22 cellular contexts compared by ENCODE assay signal in genomic region chr12:91493308-91493707, GRCh38.
DNase-seq lines count a peak whose midpoint lies in the region; ATAC-seq, FAIRE-seq and TF ChIP-seq lines count a peak whose summit lies in the region.
"Had no signal": no experiment of that assay in that cellular context is flagged by ENCODE, and none has a peak within 500 bp of the region (broad histone marks: within the 10 kb centered on the region; RNA-seq: fewer than 3 reads in every experiment).

No MANE protein-coding gene starts in this region.

- TF ChIP-seq POLR2A in endothelial cell of umbilical vein (IDR thresholded peaks at IDR 0.05; ENCODE audit: low read depth, low read length) = no peak

- POLR2A ChIA-PET in PC-3 (lab: Charles Lee; ENCODE audit: unreplicated experiment) (no interaction called here), endothelial cell of umbilical vein (lab: Charles Lee) (no interaction called here)

- no peaks in the 10 kb centered on the region for H3K27me3 Mint-ChIP-seq in activated naive CD4-positive, alpha-beta T cell treated with anti-CD3 and anti-CD28 coated beads, Interleukin-2, amount 50 U/mL, for 24 hours
- no peaks in the 10 kb centered on the region for H3K27me3 Mint-ChIP-seq in activated naive CD4-positive, alpha-beta T cell treated with anti-CD3 and anti-CD28 coated beads for 36 hours (ENCODE audit: low read depth)

- H3K9me3 ChIP-seq in PC-3 (ENCODE audit: low read length) (no peaks in the 10 kb centered on the region), endothelial cell of umbilical vein (replicated peaks; ENCODE audit: control insufficient read depth, insufficient read depth, low read length) (no peaks in the 10 kb centered on the region), mucosa of descending colon (no peaks in the 10 kb centered on the region)
- H3K9me3 ChIP-seq: MG63 had no signal

- no peak overlapping the region for H3K27ac ChIP-seq in PC-3 (ENCODE audit: low read length)
- no peak overlapping the region for H3K27ac ChIP-seq in endothelial cell of umbilical vein (ENCODE audit: insufficient read depth, low read depth, low read length)

- H3K9me1 ChIP-seq in endothelial cell of umbilical vein (replicated peaks; ENCODE audit: control insufficient read depth, extremely low read depth, insufficient read depth, low read length) = no peaks in the 10 kb centered on the region

- no peaks in the 10 kb centered on the region for H3K9me3 Mint-ChIP-seq in activated naive CD4-positive, alpha-beta T cell treated with anti-CD3 and anti-CD28 coated beads, Interleukin-2, amount 50 U/mL, for 24 hours
- H3K9me3 Mint-ChIP-seq in activated naive CD4-positive, alpha-beta T cell treated with anti-CD3 and anti-CD28 coated beads for 36 hours = no peaks in the 10 kb centered on the region
- H3K9me3 Mint-ChIP-seq: CD8-positive, alpha-beta T cell had no signal

- no peaks in the 10 kb centered on the region for H4K20me1 ChIP-seq in PC-3 (ENCODE audit: low read length)
- no peaks in the 10 kb centered on the region for H4K20me1 ChIP-seq in endothelial cell of umbilical vein (replicated peaks; ENCODE audit: control insufficient read depth, extremely low read depth, insufficient read depth, low read length)

- intact Hi-C loops in activated naive CD4-positive, alpha-beta T cell treated with anti-CD3 and anti-CD28 coated beads for 36 hours (cut with micrococcal nuclease) = no loop called here
- intact Hi-C loops in PC-3 (cut with micrococcal nuclease) = loop anchor here (10.0 kb wide), 1 partner anchor 281 kb away; no protein-coding TSS in a partner anchor
- intact Hi-C loops in endothelial cell of umbilical vein (cut with micrococcal nuclease) = no loop called here
- intact Hi-C loops in mucosa of descending colon (cut with DNase I, micrococcal nuclease) = no loop called here

- H3K4me3 Mint-ChIP-seq in activated naive CD4-positive, alpha-beta T cell treated with anti-CD3 and anti-CD28 coated beads, Interleukin-2, amount 50 U/mL, for 24 hours = no peak overlapping the region
- no peak overlapping the region for H3K4me3 Mint-ChIP-seq in activated naive CD4-positive, alpha-beta T cell treated with anti-CD3 and anti-CD28 coated beads for 36 hours
- H3K4me3 Mint-ChIP-seq: CD8-positive, alpha-beta T cell; H9 had no signal

- peaks cover 6% of the 10 kb centered on the region for H3K4me1 Mint-ChIP-seq in activated naive CD4-positive, alpha-beta T cell treated with anti-CD3 and anti-CD28 coated beads, Interleukin-2, amount 50 U/mL, for 24 hours
- H3K4me1 Mint-ChIP-seq in activated naive CD4-positive, alpha-beta T cell treated with anti-CD3 and anti-CD28 coated beads for 36 hours (ENCODE audit: low read depth) = peaks cover 5% of the 10 kb centered on the region
- H3K4me1 Mint-ChIP-seq: H9 had no signal

- H3K36me3 ChIP-seq in PC-3 (ENCODE audit: low read depth, low read length) = no peaks in the 10 kb centered on the region
- H3K36me3 ChIP-seq in endothelial cell of umbilical vein (ENCODE audit: control insufficient read depth in 2 of 2, extremely low read depth in 1 of 2, insufficient read depth in 2 of 2, low read length in 2 of 2) = no peaks in the 10 kb centered on the region
- H3K36me3 ChIP-seq in mucosa of descending colon (ENCODE audit: low read depth) = no peaks in the 10 kb centered on the region
- H3K36me3 ChIP-seq: MG63 had no signal

- CTCF ChIA-PET in activated naive CD4-positive, alpha-beta T cell treated with anti-CD3 and anti-CD28 coated beads for 36 hours (lab: Charles Lee) = no interaction called here
- CTCF ChIA-PET in PC-3 (lab: Charles Lee) = no interaction called here
- CTCF ChIA-PET in endothelial cell of umbilical vein (lab: Charles Lee) = no interaction called here

- H3K9ac ChIP-seq in PC-3 (ENCODE audit: low read length) (no peak overlapping the region), endothelial cell of umbilical vein (replicated peaks; ENCODE audit: extremely low read depth, insufficient read depth, low read length) (no peak overlapping the region)

- dilution Hi-C loops in endothelial cell of umbilical vein (cut with MboI; ENCODE audit: extremely low pct_ligation_motif_present, low sequenced_read_pairs) = no loop called here

- DNase-seq in activated naive CD4-positive, alpha-beta T cell treated with anti-CD3 and anti-CD28 coated beads for 36 hours = no peak
- DNase-seq in PC-3 (peak; percentile 37), endothelial cell of umbilical vein (ENCODE audit: low read depth, low spot score) (peak; percentile 60), mucosa of descending colon (no peak), iPS-NIHi7 (ENCODE audit: extremely low spot score) (no peak), EL (no peak), left lobe of liver (ENCODE audit: low spot score) (no peak)
- DNase-seq: CD8-positive, alpha-beta T cell; DMS79 treated with DMSO at 0.1 percent for 48 hours; GDM1; H9; KBM-7; MG63; NCI-H1092 treated with DMSO at 0.1 percent for 48 hours; NCI-H1694; NCI-H2107; NCI-H2227 treated with DMSO at 0.1 percent for 48 hours; NCI-H524 had no signal

- BruUV-seq in PC-3 (replicated peaks; lab: Mats Ljungman, UMichigan) (no TSS peak), endothelial cell of umbilical vein (replicated peaks; lab: Mats Ljungman, UMichigan) (no TSS peak)

- H2AFZ ChIP-seq in PC-3 (ENCODE audit: low read length) (no peak overlapping the region), endothelial cell of umbilical vein (ENCODE audit: low read depth, low read length) (no peak overlapping the region)

- H3K4me2 ChIP-seq in PC-3 (ENCODE audit: low read length) = no peak overlapping the region
- H3K4me2 ChIP-seq in endothelial cell of umbilical vein (ENCODE audit: insufficient read depth, low read length) = peak overlapping the region; percentile 3

- FAIRE-seq in endothelial cell of umbilical vein (lab: Jason Lieb, UNC) = peak; percentile 21
- FAIRE-seq: GM12878 had no signal

- peak overlapping the region; percentile 68 for H3K27ac Mint-ChIP-seq in activated naive CD4-positive, alpha-beta T cell treated with anti-CD3 and anti-CD28 coated beads, Interleukin-2, amount 50 U/mL, for 24 hours
- H3K27ac Mint-ChIP-seq in activated naive CD4-positive, alpha-beta T cell treated with anti-CD3 and anti-CD28 coated beads for 36 hours = no peak overlapping the region
- H3K27ac Mint-ChIP-seq: CD8-positive, alpha-beta T cell had no signal

- H3K27me3 ChIP-seq in PC-3 (ENCODE audit: low read length) = no peaks in the 10 kb centered on the region
- H3K27me3 ChIP-seq in endothelial cell of umbilical vein (ENCODE audit: control insufficient read depth in 2 of 2, insufficient read depth in 2 of 2, low read length in 2 of 2) = no peaks in the 10 kb centered on the region
- H3K27me3 ChIP-seq: MG63 had no signal

- H3F3A ChIP-seq in PC-3 (ENCODE audit: low read length, unreplicated experiment) = no peaks in the 10 kb centered on the region

- TF ChIP-seq CTCF in PC-3 (conservative IDR thresholded peaks at IDR 0.05; ENCODE audit: low read depth, low read length) (no peak), endothelial cell of umbilical vein (IDR thresholded peaks at IDR 0.05; ENCODE audit: extremely low read depth in 1 of 2, insufficient read depth in 1 of 2, low read depth in 1 of 2, low read length in 2 of 2) (no peak), mucosa of descending colon (IDR thresholded peaks at IDR 0.05) (no peak)

- ATAC-seq in PC-3 (no peak), mucosa of descending colon (peak; percentile 31), left lobe of liver (no peak)
- ATAC-seq: CD8-positive, alpha-beta T cell; GM12878; Panc1; Right ventricle myocardium inferior had no signal

- H3K79me2 ChIP-seq in PC-3 (ENCODE audit: low read length) (no peaks in the 10 kb centered on the region), endothelial cell of umbilical vein (ENCODE audit: control insufficient read depth, insufficient read depth, low read length) (no peaks in the 10 kb centered on the region)

- no peaks in the 10 kb centered on the region for H3K9me2 ChIP-seq in PC-3 (replicated peaks; ENCODE audit: low read length)

- peaks cover 21% of the 10 kb centered on the region for H3K4me1 ChIP-seq in PC-3 (ENCODE audit: insufficient read depth, low read length)
- H3K4me1 ChIP-seq in endothelial cell of umbilical vein (ENCODE audit: control insufficient read depth, extremely low read depth, insufficient read depth, low read length) = peaks cover 7% of the 10 kb centered on the region
- H3K4me1 ChIP-seq in mucosa of descending colon (ENCODE audit: low read depth) = peaks cover 5% of the 10 kb centered on the region

- peaks cover 2% of the 10 kb centered on the region for H3K36me3 Mint-ChIP-seq in activated naive CD4-positive, alpha-beta T cell treated with anti-CD3 and anti-CD28 coated beads, Interleukin-2, amount 50 U/mL, for 24 hours
- H3K36me3 Mint-ChIP-seq in activated naive CD4-positive, alpha-beta T cell treated with anti-CD3 and anti-CD28 coated beads for 36 hours (ENCODE audit: low read depth) = no peaks in the 10 kb centered on the region
- H3K36me3 Mint-ChIP-seq: CD8-positive, alpha-beta T cell had no signal

- H3K4me3 ChIP-seq in PC-3 (ENCODE audit: low read length) (no peak overlapping the region), endothelial cell of umbilical vein (replicated peaks in 1 of 3; ENCODE audit: insufficient read depth in 1 of 3, low read depth in 1 of 3, low read length in 3 of 3) (no peak overlapping the region), mucosa of descending colon (no peak overlapping the region)
- H3K4me3 ChIP-seq: GM12878, MG63 had no signal

TF ChIP-seq in endothelial cell of umbilical vein, 7 proteins besides CTCF, POLR2A, EP300 and RAD21:
- TF ChIP-seq EZH2 (IDR thresholded peaks at IDR 0.05; ENCODE audit: borderline replicate concordance, low read depth, low read length, severe bottlenecking) (no peak), MYC (IDR thresholded peaks at IDR 0.05; ENCODE audit: low read depth, low read length) (no peak), FOS (IDR thresholded peaks at IDR 0.05; ENCODE audit: borderline replicate concordance, insufficient read depth, low read length) (peak; percentile 81), JUN (IDR thresholded peaks at IDR 0.05; ENCODE audit: borderline replicate concordance, insufficient read depth, insufficient read length, low read depth) (peak; percentile 43)

Comparison
In these comparisons a context has a peak if more than half of its experiments do, and no peak if none do; other contexts are left out.
1. DNase-seq: peak in PC-3 (single experiment) and endothelial cell of umbilical vein (single experiment); none in activated naive CD4-positive, alpha-beta T cell treated with anti-CD3 and anti-CD28 coated beads for 36 hours (single experiment), mucosa of descending colon (0 of 3), iPS-NIHi7 (single experiment), EL (single experiment) and left lobe of liver (single experiment).